In genomic region chr12:55741978-55742377, GRCh38 we compare ENCODE assay signal across 12 cellular contexts. TPM values are rescaled to one million over a fixed set of nuclear protein-coding genes. Genes with fewer than 3 reads are reported as not detected.
A peak's percentile ranks its signal among the peaks of the same experiment; 100 is the strongest.
DNase-seq lines count a peak whose midpoint lies in the region; ATAC-seq and TF ChIP-seq lines count a peak whose summit lies in the region.
"Had no signal": no experiment of that assay in that cellular context is flagged by ENCODE, and none has a peak within 500 bp of the region (broad histone marks: within the 10 kb centered on the region; RNA-seq: fewer than 3 reads in every experiment).

No MANE protein-coding gene starts in this region.

- H3K4me1 ChIP-seq in HUES48 (ENCODE audit: control insufficient read depth, insufficient read depth, low read length), result peaks cover 35% of the 10 kb centered on the region
- peaks cover 0 to 56% (median 39%) of the 10 kb centered on the region in 12 donors for H3K4me1 ChIP-seq in heart left ventricle

- H3K27ac Mint-ChIP-seq in chondrocyte (ENCODE audit: unreplicated experiment), result peak overlapping the region; percentile 18
- H3K27ac Mint-ChIP-seq in nephron, result peak overlapping the region; percentile 77 to 94 (median 83)

- no peak for TF ChIP-seq POLR2A in heart left ventricle (IDR thresholded peaks at IDR 0.05)

- H3K9me3 ChIP-seq in HUES48 (ENCODE audit: control insufficient read depth, insufficient read depth, low read length) (no peaks in the 10 kb centered on the region), heart left ventricle (no peaks in the 10 kb centered on the region)
- H3K9me3 ChIP-seq: SJCRH30, tibial nerve had no signal

- intact Hi-C loops in heart left ventricle (cut with DNase I), result loop anchor here in 4 of 10 donors (5.0 to 10.0 kb wide), 6 partner anchors 55 to 300 kb away; partner anchors contain the start of genes RPS26 (in 2 of the 4), IKZF4 (in 1 of the 4), ORMDL2 (in 1 of the 4) and SARNP (in 1 of the 4)

- H3K36me3 ChIP-seq in HUES48 (ENCODE audit: control insufficient read depth, insufficient read depth, low read length) (0 out of 2 replicates have a peak, but pooled peaks cover 4% of the 10 kb centered on the region), heart left ventricle (no peaks in the 10 kb centered on the region)
- H3K36me3 ChIP-seq: SJCRH30, tibial nerve had no signal

- H3K36me3 Mint-ChIP-seq in chondrocyte (ENCODE audit: low read depth), result no peaks in the 10 kb centered on the region
- H3K36me3 Mint-ChIP-seq in nephron (ENCODE audit: low read depth), result no peaks in the 10 kb centered on the region

- H3K4me3 ChIP-seq in HUES48 (ENCODE audit: low read depth, low read length), result peak overlapping the region; percentile 37; the same call in 1 of the 2 replicates
- no peak overlapping the region for H3K4me3 ChIP-seq in heart left ventricle

- 34 to 43% (median 37%) methylated on average over 1 of the region's 1 CpG for WGBS in heart left ventricle, 4 donors

- H3K9me3 Mint-ChIP-seq in chondrocyte (ENCODE audit: low read depth), result no peaks in the 10 kb centered on the region
- H3K9me3 Mint-ChIP-seq in nephron, result no peaks in the 10 kb centered on the region

- H3K4me1 Mint-ChIP-seq in chondrocyte (ENCODE audit: low read depth), result peaks cover 49% of the 10 kb centered on the region
- H3K4me1 Mint-ChIP-seq in nephron, result peaks cover 56% of the 10 kb centered on the region

- H3K9ac ChIP-seq in HUES48 (ENCODE audit: low read depth, low read length), result no peak overlapping the region

- H3K27me3 ChIP-seq in HUES48 (ENCODE audit: control insufficient read depth, insufficient read depth, low read length), result no peaks in the 10 kb centered on the region
- peaks cover 0 to 6% (median 0%) of the 10 kb centered on the region in 9 donors for H3K27me3 ChIP-seq in heart left ventricle
- H3K27me3 ChIP-seq: SJCRH30, tibial nerve had no signal

- no peaks in the 10 kb centered on the region for H3K27me3 Mint-ChIP-seq in chondrocyte (ENCODE audit: low read depth)
- H3K27me3 Mint-ChIP-seq in nephron (ENCODE audit: low read depth), result no peaks in the 10 kb centered on the region

- DNase-seq in DMS53 (lab: John Stamatoyannopoulos, UW), result peak; percentile 19
- DNase-seq in DMS53 treated with DMSO at 0.1 percent for 48 hours (lab: John Stamatoyannopoulos, UW; ENCODE audit: unreplicated experiment), result no peak
- no peak for DNase-seq in chondrocyte (ENCODE audit: low spot score)
- no peak for DNase-seq in heart left ventricle
- no peak for DNase-seq in AML-193 (lab: John Stamatoyannopoulos, UW)
- no peak for DNase-seq in NCI-H187 (lab: John Stamatoyannopoulos, UW)
- DNase-seq: activated CD4-positive, alpha-beta T cell treated with anti-CD3 and anti-CD28 coated beads for 4 hours; SJCRH30; small intestine had no signal

- ATAC-seq in heart left ventricle, result no peak

- no peak overlapping the region for H3K27ac ChIP-seq in HUES48 (ENCODE audit: low read depth, low read length)
- H3K27ac ChIP-seq in heart left ventricle, result no peak overlapping the region
- H3K27ac ChIP-seq: SJCRH30 had no signal

- TF ChIP-seq CTCF in chondrocyte (IDR thresholded peaks at IDR 0.05) (no peak), nephron (IDR thresholded peaks at IDR 0.05; ENCODE audit: unreplicated experiment in 3 of 3) (no peak), heart left ventricle (IDR thresholded peaks at IDR 0.05) (no peak)

- no peak overlapping the region for H3K4me3 Mint-ChIP-seq in chondrocyte (ENCODE audit: unreplicated experiment)
- peak overlapping the region; percentile 84 to 93 (median 86) for H3K4me3 Mint-ChIP-seq in nephron

RNA-seq across cellular contexts. Expression of gene GDF11, which starts 0.9 kb away (rescaled TPM):
- 17.8 to 19.1 TPM (median 18.3 TPM) in 3 replicates for total RNA-seq in chondrocyte
- 10 to 100 TPM in 7 of 9 donors, 1 to 10 TPM in 2; 7.8 to 18.2 (median 12.4) TPM for total RNA-seq in heart left ventricle
- polyA plus RNA-seq in heart left ventricle, result 10 to 100 TPM in 1 of 2 donors, 1 to 10 TPM in 1; 6.9 to 15.7 TPM

RNA-seq across cellular contexts. Expression of gene CD63, which starts 13.2 kb away (rescaled TPM):
- 1,244 to 1,365 TPM (median 1,317 TPM) in 3 replicates for total RNA-seq in chondrocyte
- total RNA-seq in heart left ventricle, result 1,000 to 10,000 TPM in 3 of 9 donors, 100 to 1,000 TPM in 6; 475 to 1,670 (median 767) TPM
- 1,000 to 10,000 TPM; 1,034 to 2,790 TPM for polyA plus RNA-seq in heart left ventricle

RNA-seq across cellular contexts. Expression of gene RDH5, which starts 21.8 kb away (rescaled TPM):
- total RNA-seq in chondrocyte (2.3 to 3.7 TPM (median 3.2 TPM) in 3 replicates), heart left ventricle (10 to 100 TPM in 8 of 9 donors, 1 to 10 TPM in 1; 5.9 to 20.5 (median 16.2) TPM)
- polyA plus RNA-seq in heart left ventricle, result 10 to 100 TPM; 25.8 to 42.4 TPM

RNA-seq across cellular contexts. Expression of gene BLOC1S1, which starts 26.1 kb away (rescaled TPM):
- total RNA-seq in chondrocyte (67.3 to 78.4 TPM (median 77.2 TPM) in 3 replicates), heart left ventricle (100 to 1,000 TPM in 5 of 9 donors, 10 to 100 TPM in 4; 71.3 to 173 (median 131) TPM)
- 100 to 1,000 TPM; 187 to 314 TPM for polyA plus RNA-seq in heart left ventricle

RNA-seq across cellular contexts. Expression of gene ITGA7, which starts 34.3 kb away (rescaled TPM):
- total RNA-seq in chondrocyte (5.6 to 32.4 TPM (median 31.6 TPM) in 3 replicates), heart left ventricle (1,000 to 10,000 TPM in 1 of 9 donors, 100 to 1,000 TPM in 8; 199 to 1,007 (median 620) TPM)
- 100 to 1,000 TPM; 173 to 573 TPM for polyA plus RNA-seq in heart left ventricle
